ENCODE assay signal across 16 cellular contexts in genomic region chr4:185275501-185275900, GRCh38.
"Had no signal": no experiment of that assay in that cellular context is flagged by ENCODE, and none has a peak within 500 bp of the region (broad histone marks: within the 10 kb centered on the region; RNA-seq: fewer than 3 reads in every experiment).

No MANE protein-coding gene starts in this region.

- H3K4me1 ChIP-seq: parathyroid adenoma, upper lobe of right lung had no signal

- H3K36me3 ChIP-seq: cardiac muscle cell had no signal

- H3K27ac ChIP-seq: cardiac muscle cell, dorsolateral prefrontal cortex, left ventricle myocardium inferior, parathyroid adenoma, upper lobe of right lung had no signal

- H2AFZ ChIP-seq: parathyroid adenoma had no signal

- DNase-seq: activated CD4-positive, alpha-beta T cell treated with anti-CD3 and anti-CD28 coated beads, Interleukin-2, amount 50 U/mL, for 1 hour; activated naive CD4-positive, alpha-beta T cell treated with anti-CD3 and anti-CD28 coated beads for 36 hours; dorsolateral prefrontal cortex; endodermal cell; hippocampal formation; left ventricle myocardium inferior; mucosa of descending colon; naive thymus-derived CD4-positive, alpha-beta T cell; small intestine; stimulated activated CD4-positive, alpha-beta T cell treated with anti-CD3 and anti-CD28 coated beads, Interleukin-4, amount 100 ng/mL, for 4 hours; stimulated activated CD8-positive, alpha-beta memory T cell treated with anti-CD3 and anti-CD28 coated beads, Interleukin-4, amount 100 ng/mL, for 48 hours; T1000; upper lobe of right lung had no signal

- ATAC-seq: activated CD4-positive, CD25-positive, alpha-beta regulatory T cell treated with anti-CD3 and anti-CD28 coated beads, Interleukin-2, amount 50 U/mL, for 24 hours; naive thymus-derived CD4-positive, alpha-beta T cell; upper lobe of right lung had no signal

- H3K9me3 ChIP-seq: left ventricle myocardium inferior, mucosa of descending colon, upper lobe of right lung had no signal

- H3K9ac ChIP-seq: parathyroid adenoma had no signal

- H3K79me2 ChIP-seq: parathyroid adenoma had no signal

- H3K27me3 ChIP-seq: cardiac muscle cell, dorsolateral prefrontal cortex, upper lobe of right lung had no signal

- H3K4me3 ChIP-seq: cardiac muscle cell, dorsolateral prefrontal cortex, left ventricle myocardium inferior, mucosa of descending colon, upper lobe of right lung had no signal
